In the genomic region with DNA sequence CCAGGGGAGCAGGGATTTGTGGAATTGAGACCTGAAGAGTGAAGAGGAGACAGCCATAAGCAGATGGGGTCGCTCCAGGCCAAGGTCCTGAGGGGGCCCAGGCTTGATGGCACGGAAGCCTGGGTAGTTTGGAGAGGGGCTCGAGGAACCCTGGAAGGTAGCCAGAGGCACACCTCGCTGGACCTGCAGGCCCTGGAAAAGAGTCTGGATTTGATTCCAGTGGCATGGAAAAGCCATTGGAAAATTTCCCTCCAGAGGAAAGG, we compare ENCODE assay signal across 1 cellular context.
TF ChIP-seq lines count a peak whose summit lies in the region.

No MANE protein-coding gene starts in this region.

TF ChIP-seq in IMR-90, 13 proteins besides CTCF, POLR2A, EP300 and RAD21 (continued from another document):
- TF ChIP-seq, protein P1, sequence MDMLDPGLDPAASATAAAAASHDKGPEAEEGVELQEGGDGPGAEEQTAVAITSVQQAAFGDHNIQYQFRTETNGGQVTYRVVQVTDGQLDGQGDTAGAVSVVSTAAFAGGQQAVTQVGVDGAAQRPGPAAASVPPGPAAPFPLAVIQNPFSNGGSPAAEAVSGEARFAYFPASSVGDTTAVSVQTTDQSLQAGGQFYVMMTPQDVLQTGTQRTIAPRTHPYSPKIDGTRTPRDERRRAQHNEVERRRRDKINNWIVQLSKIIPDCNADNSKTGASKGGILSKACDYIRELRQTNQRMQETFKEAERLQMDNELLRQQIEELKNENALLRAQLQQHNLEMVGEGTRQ (IDR thresholded peaks at IDR 0.05; ENCODE audit: low read depth, low read length): no peak
- no peak for TF ChIP-seq FOS (IDR thresholded peaks at IDR 0.05; ENCODE audit: low read depth, low read length)
